ENCODE assay signal across 10 cellular contexts in the genomic region with DNA sequence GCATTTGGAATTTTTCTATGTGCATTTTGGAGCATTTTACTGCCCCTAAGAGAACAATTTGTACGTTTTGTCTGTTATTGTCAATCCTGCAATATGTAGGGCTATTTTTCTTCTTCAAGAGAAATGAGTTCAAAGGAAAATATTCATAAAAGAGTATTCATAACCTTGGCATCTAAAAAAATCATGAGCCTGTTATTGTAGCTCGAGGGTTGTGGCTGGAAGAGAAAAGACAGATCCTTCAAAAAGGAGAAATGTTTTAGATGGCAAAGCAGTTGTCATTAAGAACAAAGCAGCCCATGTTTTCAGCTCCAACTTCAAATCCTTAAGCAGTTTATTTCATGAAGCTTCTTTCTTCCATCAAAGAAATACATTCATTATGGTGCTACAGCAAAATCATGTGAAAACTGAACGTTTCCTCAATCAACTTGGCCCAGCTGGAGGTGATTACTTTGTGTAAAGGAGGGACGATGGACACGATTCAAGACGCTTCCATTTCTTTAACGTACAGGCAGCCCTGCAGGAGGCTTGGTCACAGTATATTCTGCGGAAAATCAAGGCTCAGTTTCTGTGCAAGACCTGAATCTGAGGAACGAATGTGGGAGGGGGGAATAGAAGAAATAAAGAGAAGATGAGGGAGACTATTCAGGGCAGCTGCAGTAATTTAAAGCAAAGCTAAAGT. TPM values are rescaled to one million over a fixed set of nuclear protein-coding genes. Genes with fewer than 3 reads are reported as not detected.
DNase-seq lines count a peak whose midpoint lies in the region; ATAC-seq, FAIRE-seq and TF ChIP-seq lines count a peak whose summit lies in the region.
"Had no signal": no experiment of that assay in that cellular context is flagged by ENCODE, and none has a peak within 500 bp of the region (broad histone marks: within the 10 kb centered on the region; RNA-seq: fewer than 3 reads in every experiment).

No MANE protein-coding gene starts in this region.

- no peaks in the 10 kb centered on the region for H4K20me1 ChIP-seq in osteoblast (ENCODE audit: insufficient read depth, low read length)

- H2AFZ ChIP-seq in osteoblast (ENCODE audit: low read length): no peak overlapping the region

- H3K4me1 ChIP-seq in osteoblast (ENCODE audit: insufficient read depth, low read length): peaks cover 43% of the 10 kb centered on the region

- no peaks in the 10 kb centered on the region for H3K27me3 ChIP-seq in osteoblast (ENCODE audit: insufficient read depth, low read length)

- FAIRE-seq in HTR-8/SVneo (lab: Jason Lieb, UNC): no peak
- FAIRE-seq: H1 had no signal

- H3K27ac ChIP-seq in osteoblast (ENCODE audit: low read depth, low read length): peak overlapping the region; percentile 77

- peak; percentile 30 for ATAC-seq in GM19035 (IDR thresholded peaks at IDR 0.05; ENCODE audit: unreplicated experiment)
- ATAC-seq in HG02623 (IDR thresholded peaks at IDR 0.05; ENCODE audit: unreplicated experiment): peak; percentile 11

- H3K4me2 ChIP-seq in osteoblast (ENCODE audit: insufficient read depth, low read length): peak overlapping the region; percentile 37

- no peaks in the 10 kb centered on the region for H3K79me2 ChIP-seq in osteoblast (ENCODE audit: insufficient read depth, low read length)

- H3K9me3 ChIP-seq in osteoblast (ENCODE audit: low read depth, low read length): no peaks in the 10 kb centered on the region

- no peak for TF ChIP-seq CTCF in osteoblast (IDR thresholded peaks at IDR 0.05; ENCODE audit: extremely low read depth, low read depth, low read length)

- DNase-seq in RPMI8226 (peak; percentile 50), osteoblast (ENCODE audit: insufficient read length, low spot score, missing footprints) (no peak), NCI-H446 treated with DMSO at 0.1 percent for 48 hours (lab: John Stamatoyannopoulos, UW) (no peak), Kasumi-1 (lab: John Stamatoyannopoulos, UW) (no peak), HuH-7.5 (ENCODE audit: low spot score) (no peak), HTR-8/SVneo (ENCODE audit: insufficient read length, low spot score) (no peak)
- DNase-seq: endodermal cell had no signal

- no peak overlapping the region for H3K4me3 ChIP-seq in osteoblast (ENCODE audit: insufficient read depth, low read length)

- H3K36me3 ChIP-seq in osteoblast (ENCODE audit: insufficient read depth, low read length): no peaks in the 10 kb centered on the region

RNA-seq across cellular contexts. Expression of a gene that starts 31.4 kb away (rescaled TPM):
- total RNA-seq in osteoblast: 25.0 and 25.7 TPM in 2 replicates

RNA-seq across cellular contexts. Expression of a gene that starts 51.2 kb away (rescaled TPM):
- total RNA-seq in osteoblast: 62.5 and 68.0 TPM in 2 replicates
